Comparison of ENCODE assay signal across 28 cellular contexts in the genomic region with DNA sequence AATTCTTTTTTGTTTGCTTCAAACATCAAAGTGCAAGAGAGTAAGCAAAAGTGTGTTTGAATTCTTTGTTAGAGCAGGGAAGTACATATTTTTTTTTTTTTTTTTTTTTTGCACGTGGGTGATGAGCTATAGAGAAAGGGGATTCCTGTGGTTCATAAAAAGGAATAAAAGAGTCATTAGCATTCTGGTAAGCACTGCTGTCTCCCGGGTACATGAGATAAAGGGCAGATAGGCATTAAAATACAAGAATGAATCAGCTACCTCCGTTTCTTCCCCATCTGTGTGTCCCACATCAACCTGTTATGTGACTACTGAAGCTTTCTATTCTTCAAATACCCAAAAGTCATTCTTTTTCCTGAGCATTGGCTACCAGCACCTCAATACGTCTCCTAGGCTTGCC.
DNase-seq lines count a peak whose midpoint lies in the region; ATAC-seq and TF ChIP-seq lines count a peak whose summit lies in the region.
"Had no signal": no experiment of that assay in that cellular context is flagged by ENCODE, and none has a peak within 500 bp of the region (broad histone marks: within the 10 kb centered on the region; RNA-seq: fewer than 3 reads in every experiment).

No MANE protein-coding gene starts in this region.

- no peaks in the 10 kb centered on the region for H4K20me1 ChIP-seq in smooth muscle cell (ENCODE audit: low read depth)

- H3K36me3 ChIP-seq in smooth muscle cell (ENCODE audit: low read depth), result no peaks in the 10 kb centered on the region
- H3K36me3 ChIP-seq: tibial nerve had no signal

- peak; percentile 52 for ATAC-seq in GM18868 (IDR thresholded peaks at IDR 0.05; ENCODE audit: unreplicated experiment)
- ATAC-seq in HG02884 (IDR thresholded peaks at IDR 0.05; ENCODE audit: unreplicated experiment), result peak; percentile 52
- ATAC-seq in HG03175 (IDR thresholded peaks at IDR 0.05; ENCODE audit: unreplicated experiment), result no peak
- no peak for ATAC-seq in HG02588 (IDR thresholded peaks at IDR 0.05; ENCODE audit: unreplicated experiment)
- ATAC-seq: activated CD8-positive, alpha-beta memory T cell treated with anti-CD3 and anti-CD28 coated beads, Interleukin-2, amount 10 ng/mL, durations not matched to agents 7 days and 5 days; activated T-cell treated with anti-CD3 and anti-CD28 coated beads, Interleukin-2, amount 50 U/mL, for 4 hours; K562; left cardiac atrium; natural killer cell treated with Interleukin-12 subunit alpha and Interleukin-12 subunit beta and Interleukin-15 and Interleukin-18, amount 100 ng/mL, for 72 hours; sciatic nerve had no signal

- 28% methylated on average over 4 of the region's 4 CpGs for WGBS in smooth muscle cell (ENCODE audit: low lambda C conversion rate)

- no peak overlapping the region for H3K4me2 ChIP-seq in smooth muscle cell

- peaks cover 16% of the 10 kb centered on the region for H3K4me1 ChIP-seq in smooth muscle cell (ENCODE audit: low read depth)
- H3K4me1 ChIP-seq: parathyroid adenoma had no signal

- no peaks in the 10 kb centered on the region for H3K27me3 ChIP-seq in smooth muscle cell (ENCODE audit: low read depth)
- H3K27me3 ChIP-seq: tibial nerve had no signal

- no peak overlapping the region for H3K4me3 ChIP-seq in smooth muscle cell
- H3K4me3 ChIP-seq: K562, lung, tibial nerve had no signal

- H2AFZ ChIP-seq in smooth muscle cell (ENCODE audit: low read depth), result peak overlapping the region; percentile 43
- H2AFZ ChIP-seq: parathyroid adenoma had no signal

- TF ChIP-seq CTCF in smooth muscle cell (IDR thresholded peaks at IDR 0.05; ENCODE audit: borderline replicate concordance, insufficient read depth, poor library complexity, severe bottlenecking), result no peak

- H3K9me3 ChIP-seq in smooth muscle cell (replicated peaks; ENCODE audit: low read depth), result no peaks in the 10 kb centered on the region
- H3K9me3 ChIP-seq: tibial nerve had no signal

- H3K79me2 ChIP-seq in smooth muscle cell (ENCODE audit: low read depth), result no peaks in the 10 kb centered on the region
- H3K79me2 ChIP-seq: parathyroid adenoma had no signal

- no peaks in the 10 kb centered on the region for H3F3A ChIP-seq in smooth muscle cell (ENCODE audit: low read depth)

- no peak overlapping the region for H3K9ac ChIP-seq in smooth muscle cell (ENCODE audit: low read depth)
- H3K9ac ChIP-seq: parathyroid adenoma had no signal

- DNase-seq in amniotic epithelial cell (ENCODE audit: low read depth), result peak; percentile 5
- DNase-seq in smooth muscle cell (lab: John Stamatoyannopoulos, UW; ENCODE audit: unreplicated experiment), result no peak
- no peak for DNase-seq in COLO668 (lab: John Stamatoyannopoulos, UW; ENCODE audit: unreplicated experiment)
- DNase-seq: activated CD8-positive, alpha-beta memory T cell treated with anti-CD3 and anti-CD28 coated beads, Interleukin-2, amount 10 ng/mL, durations not matched to agents 7 days and 5 days; activated gamma-delta T cell; activated T-cell treated with anti-CD3 and anti-CD28 coated beads, Interleukin-2, amount 50 U/mL, for 4 hours; central memory CD4-positive, alpha-beta T cell; erythroblast; GOT3; immature natural killer cell; left cardiac atrium; NCI-H1092; NCI-H1694; NCI-H446; NCI-H774; stimulated activated CD4-positive, alpha-beta T cell treated with anti-CD3 and anti-CD28 coated beads, Interleukin-12 subunit alpha, Interleukin-12 subunit beta, amount 100 ng/mL, for 4 hours; stimulated activated CD4-positive, alpha-beta T cell treated with anti-CD3 and anti-CD28 coated beads, Interleukin-2, amount 100 ng/mL, for 48 hours; T-helper 1 cell had no signal

- peak overlapping the region; percentile 55 for H3K27ac ChIP-seq in smooth muscle cell (ENCODE audit: low read depth)
- H3K27ac ChIP-seq: parathyroid adenoma, tibial nerve had no signal

Comparison
In these comparisons a context has a peak if more than half of its experiments do, and no peak if none do; other contexts are left out.
1. ATAC-seq: peak in GM18868 (single experiment) and HG02884 (single experiment); none in HG03175 (single experiment) and HG02588 (single experiment).